Comparison of ENCODE assay signal across 7 cellular contexts in genomic region chr14:102251161-102251560, GRCh38.
"Had no signal": no experiment of that assay in that cellular context is flagged by ENCODE, and none has a peak within 500 bp of the region (broad histone marks: within the 10 kb centered on the region; RNA-seq: fewer than 3 reads in every experiment).

No MANE protein-coding gene starts in this region.

- DNase-seq: HFFc6 had no signal

- H3K27ac ChIP-seq: HL-60 had no signal

- H3K36me3 Mint-ChIP-seq: IgD-negative memory B cell had no signal

- H3K36me3 ChIP-seq: HAP-1 had no signal

- H3K4me1 Mint-ChIP-seq: IgD-negative memory B cell had no signal

- ATAC-seq: GM23338, HCT116, HepG2 had no signal

- H3K27ac Mint-ChIP-seq: GM23338, HFFc6, IgD-negative memory B cell had no signal

- H3K4me3 ChIP-seq: GM23338, HAP-1 had no signal

- H3K4me3 Mint-ChIP-seq: GM23338, HFFc6, IgD-negative memory B cell had no signal

- H3K4me1 ChIP-seq: HAP-1 had no signal

- H3K9me3 ChIP-seq: HAP-1 had no signal

- H3K27me3 Mint-ChIP-seq: IgD-negative memory B cell had no signal

- H3K9me3 Mint-ChIP-seq: GM23338, HFFc6, IgD-negative memory B cell had no signal
